Comparison of ENCODE assay signal across 8 cellular contexts in genomic region chr20:46174469-46175126, GRCh38. TPM values are rescaled to one million over a fixed set of nuclear protein-coding genes. Genes with fewer than 3 reads are reported as not detected.
A peak's percentile ranks its signal among the peaks of the same experiment; 100 is the strongest.
DNase-seq lines count a peak whose midpoint lies in the region; ATAC-seq and TF ChIP-seq lines count a peak whose summit lies in the region.

No MANE protein-coding gene starts in this region.

- 30% methylated on average over 21 of the region's 77 CpGs for WGBS in SK-N-SH (ENCODE audit: low lambda C conversion rate)

- no peak for TF ChIP-seq POLR2A in gastrocnemius medialis (IDR thresholded peaks at IDR 0.05)

- H3K27ac Mint-ChIP-seq in activated naive CD8-positive, alpha-beta T cell treated with anti-CD3 and anti-CD28 coated beads for 36 hours = no peak overlapping the region

- no peaks in the 10 kb centered on the region for H3K4me1 Mint-ChIP-seq in activated naive CD8-positive, alpha-beta T cell treated with anti-CD3 and anti-CD28 coated beads for 36 hours

- peaks cover 21% of the 10 kb centered on the region for H3K27me3 ChIP-seq in SK-N-SH (ENCODE audit: insufficient read depth)
- peaks cover 22 to 31% (median 29%) of the 10 kb centered on the region in 3 donors for H3K27me3 ChIP-seq in gastrocnemius medialis

- in situ Hi-C loops in gastrocnemius medialis (cut with MboI; ENCODE audit: low sequenced_read_pairs in 4 of 4) = no loop called here

- H3K79me2 ChIP-seq in SK-N-SH (ENCODE audit: insufficient read depth) = no peaks in the 10 kb centered on the region

- H3K27me3 Mint-ChIP-seq in activated naive CD8-positive, alpha-beta T cell treated with anti-CD3 and anti-CD28 coated beads for 36 hours = peaks cover 71% of the 10 kb centered on the region

- H3K9me3 Mint-ChIP-seq in activated naive CD8-positive, alpha-beta T cell treated with anti-CD3 and anti-CD28 coated beads for 36 hours = no peaks in the 10 kb centered on the region

- H3K4me3 ChIP-seq in HFF-Myc (replicated peaks; ENCODE audit: low read depth, low read length) (no peak overlapping the region), SK-N-SH (ENCODE audit: low read depth in 2 of 2, low read length in 1 of 2) (no peak overlapping the region; a peak in 1 of 4 replicates), gastrocnemius medialis (no peak overlapping the region)

- no peak for TF ChIP-seq EP300 in SK-N-SH (IDR thresholded peaks at IDR 0.05; ENCODE audit: borderline replicate concordance in 1 of 2, low read depth in 1 of 2, low read length in 1 of 2)

- DNase-seq in HFF-Myc (ENCODE audit: extremely low read depth, low read depth) = no peak
- peak; percentile 95 for DNase-seq in SK-N-SH
- peak; percentile 77 for DNase-seq in activated naive CD8-positive, alpha-beta T cell treated with anti-CD3 and anti-CD28 coated beads for 36 hours
- DNase-seq in left ventricle myocardium superior = peak; percentile 83
- peak; percentile 26 to 48 for DNase-seq in gastrocnemius medialis
- no peak for DNase-seq in NCI-H524 treated with DMSO at 0.1 percent for 48 hours (lab: John Stamatoyannopoulos, UW)
- DNase-seq in D341Med (ENCODE audit: low spot score) = no peak

- H3K9me3 ChIP-seq in SK-N-SH (no peaks in the 10 kb centered on the region), gastrocnemius medialis (no peaks in the 10 kb centered on the region)

- no peak overlapping the region for H3K4me2 ChIP-seq in SK-N-SH

- H3K4me1 ChIP-seq in SK-N-SH (ENCODE audit: control insufficient read depth in 1 of 2, insufficient read depth in 2 of 2, low read depth in 1 of 2, low read length in 1 of 2) (peaks cover 0 to 21% of the 10 kb centered on the region in 2 experiments; a peak in 2 of 4 replicates), gastrocnemius medialis (no peaks in the 10 kb centered on the region)

- no peaks in the 10 kb centered on the region for H3K36me3 Mint-ChIP-seq in activated naive CD8-positive, alpha-beta T cell treated with anti-CD3 and anti-CD28 coated beads for 36 hours

- CTCF ChIA-PET in SK-N-SH (lab: Yijun Ruan, JAX) = interaction anchor here (0.6 to 20.8 kb wide), 43 partner anchors 8 to 310 kb away, joined by 3 to 347 read pairs (median 4); partner anchors contain the start of gene CDH22

- TF ChIP-seq CTCF in HFF-Myc (IDR thresholded peaks at IDR 0.05; ENCODE audit: low read depth, low read length, missing control alignments) = peak; percentile 54
- TF ChIP-seq CTCF in SK-N-SH (IDR thresholded peaks at IDR 0.05) = peak; percentile 44
- TF ChIP-seq CTCF in gastrocnemius medialis (IDR thresholded peaks at IDR 0.05 in 4 of 5, conservative IDR thresholded peaks at IDR 0.05 in 1 of 5) = peak; percentile 14 to 75 (median 64)

- no peak overlapping the region for H3K9ac ChIP-seq in SK-N-SH

- peak; percentile 72 for TF ChIP-seq RAD21 in SK-N-SH (IDR thresholded peaks at IDR 0.05; ENCODE audit: low read length)

- no peaks in the 10 kb centered on the region for H3K9me2 ChIP-seq in SK-N-SH

- H3K27ac ChIP-seq in SK-N-SH (ENCODE audit: low read depth in 2 of 2, low read length in 1 of 2) = no peak overlapping the region
- no peak overlapping the region for H3K27ac ChIP-seq in gastrocnemius medialis

- no peaks in the 10 kb centered on the region for H3F3A ChIP-seq in SK-N-SH (replicated peaks; ENCODE audit: insufficient read depth)

- intact Hi-C loops in left ventricle myocardium superior (cut with micrococcal nuclease) (no loop called here), gastrocnemius medialis (cut with DNase I; ENCODE audit: low total_unique reads) (loop anchor here (2.0 to 5.0 kb wide), 2 partner anchors 42 to 152 kb away; no protein-coding TSS in a partner anchor)

- H4K20me1 ChIP-seq in SK-N-SH (ENCODE audit: insufficient read depth) = no peaks in the 10 kb centered on the region

- H3K4me3 Mint-ChIP-seq in activated naive CD8-positive, alpha-beta T cell treated with anti-CD3 and anti-CD28 coated beads for 36 hours = no peak overlapping the region

- H3K36me3 ChIP-seq in SK-N-SH (replicated peaks in 1 of 2; ENCODE audit: control insufficient read depth in 1 of 2, insufficient read depth in 2 of 2, low read length in 1 of 2) (no peaks in the 10 kb centered on the region), gastrocnemius medialis (no peaks in the 10 kb centered on the region)

- POLR2A ChIA-PET in SK-N-SH (lab: Yijun Ruan, JAX) = interaction anchor here (1.9 kb wide), 1 partner anchor 42 kb away, joined by 4 read pairs; no protein-coding TSS in a partner anchor

- ATAC-seq in left ventricle myocardium superior (peak; percentile 82), gastrocnemius medialis (peak; percentile 68 to 82), HG02852 (IDR thresholded peaks at IDR 0.05; ENCODE audit: unreplicated experiment) (no peak)

- H2AFZ ChIP-seq in SK-N-SH (ENCODE audit: low read depth) = no peak overlapping the region

TF ChIP-seq in SK-N-SH, 30 proteins besides CTCF, POLR2A, EP300 and RAD21:
- TF ChIP-seq POLR2AphosphoS5 (IDR thresholded peaks at IDR 0.05; ENCODE audit: low read depth, low read length) = no peak
- TF ChIP-seq TCF12 (IDR thresholded peaks at IDR 0.05) = no peak
- no peak for TF ChIP-seq RCOR1 (IDR thresholded peaks at IDR 0.05; ENCODE audit: low read length)
- TF ChIP-seq SMC3 (IDR thresholded peaks at IDR 0.05; ENCODE audit: low read depth, low read length) = peak; percentile 84
TF ChIP-seq in SK-N-SH: peak in this region for 1.

RNA-seq across cellular contexts. Expression of gene CD40, which starts 56.5 kb away (rescaled TPM):
- polyA plus RNA-seq in SK-N-SH (2012; rRNA removed) = not detected in 2 replicates
- 0.01 TPM in 1 of 2 replicates, not detected in the other for polyA plus RNA-seq in SK-N-SH (2012; cell fraction: cytosol; rRNA removed)
- 0.08 TPM in 1 of 2 replicates, not detected in the other for polyA plus RNA-seq in SK-N-SH (2012; cell fraction: nucleus; rRNA removed)
- 1 to 10 TPM; 4.6 to 5.3 TPM for total RNA-seq in activated naive CD8-positive, alpha-beta T cell treated with anti-CD3 and anti-CD28 coated beads for 36 hours
- total RNA-seq in left ventricle myocardium superior (6.7 TPM), gastrocnemius medialis (10 to 100 TPM in 1 of 4 donors, 1 to 10 TPM in 3; 7.2 to 13.0 (median 8.2) TPM)

Comparison
In these comparisons a context has a peak if more than half of its experiments do, and no peak if none do; other contexts are left out.
1. DNase-seq: peak in SK-N-SH (single experiment), activated naive CD8-positive, alpha-beta T cell treated with anti-CD3 and anti-CD28 coated beads for 36 hours (single experiment), left ventricle myocardium superior (single experiment) and gastrocnemius medialis (2 of 2); none in HFF-Myc (single experiment), NCI-H524 treated with DMSO at 0.1 percent for 48 hours (single experiment) and D341Med (single experiment).
2. Peak in every context shown above with its lines, with median percentiles within 50 percentile points of each other: CTCF ChIP-seq.